ENCODE assay signal across 1 cellular context in the genomic region with DNA sequence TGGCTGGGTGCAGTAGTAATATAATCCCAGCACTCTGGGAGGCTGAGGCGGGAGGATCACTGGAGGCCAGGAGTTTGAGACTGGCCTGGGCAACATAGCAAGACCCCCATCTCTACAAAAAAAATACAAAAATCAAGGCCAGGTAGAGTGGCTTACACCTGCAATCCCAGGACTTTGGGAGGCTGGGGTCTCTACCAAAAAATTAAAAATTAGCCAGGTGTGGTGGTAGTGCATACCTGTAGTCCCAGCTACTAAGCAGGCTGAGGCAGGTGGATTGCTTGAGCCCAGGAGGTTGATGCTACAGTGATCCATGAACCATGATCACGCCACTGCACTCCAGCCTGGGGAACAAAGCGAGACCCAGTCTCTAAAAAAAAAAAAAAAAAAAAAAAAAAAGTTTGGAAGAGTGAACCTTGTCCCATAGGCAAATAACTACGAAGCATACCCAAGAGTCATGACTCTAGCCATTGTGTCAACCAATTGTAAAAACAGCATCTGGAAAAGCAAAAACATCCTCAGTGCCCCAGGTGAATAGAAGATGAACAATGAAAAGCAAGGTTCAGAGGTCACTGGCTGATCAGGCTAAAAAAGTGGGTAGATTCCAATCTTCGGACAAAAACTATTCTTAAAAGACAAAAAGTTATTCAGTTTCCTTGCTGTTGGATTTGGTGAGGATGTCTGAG.
TF ChIP-seq lines count a peak whose summit lies in the region.

No MANE protein-coding gene starts in this region.

TF ChIP-seq in HepG2, 621 proteins besides CTCF, POLR2A, EP300 and RAD21 (continued from another document and continues in another):
- TF ChIP-seq, protein P1, sequence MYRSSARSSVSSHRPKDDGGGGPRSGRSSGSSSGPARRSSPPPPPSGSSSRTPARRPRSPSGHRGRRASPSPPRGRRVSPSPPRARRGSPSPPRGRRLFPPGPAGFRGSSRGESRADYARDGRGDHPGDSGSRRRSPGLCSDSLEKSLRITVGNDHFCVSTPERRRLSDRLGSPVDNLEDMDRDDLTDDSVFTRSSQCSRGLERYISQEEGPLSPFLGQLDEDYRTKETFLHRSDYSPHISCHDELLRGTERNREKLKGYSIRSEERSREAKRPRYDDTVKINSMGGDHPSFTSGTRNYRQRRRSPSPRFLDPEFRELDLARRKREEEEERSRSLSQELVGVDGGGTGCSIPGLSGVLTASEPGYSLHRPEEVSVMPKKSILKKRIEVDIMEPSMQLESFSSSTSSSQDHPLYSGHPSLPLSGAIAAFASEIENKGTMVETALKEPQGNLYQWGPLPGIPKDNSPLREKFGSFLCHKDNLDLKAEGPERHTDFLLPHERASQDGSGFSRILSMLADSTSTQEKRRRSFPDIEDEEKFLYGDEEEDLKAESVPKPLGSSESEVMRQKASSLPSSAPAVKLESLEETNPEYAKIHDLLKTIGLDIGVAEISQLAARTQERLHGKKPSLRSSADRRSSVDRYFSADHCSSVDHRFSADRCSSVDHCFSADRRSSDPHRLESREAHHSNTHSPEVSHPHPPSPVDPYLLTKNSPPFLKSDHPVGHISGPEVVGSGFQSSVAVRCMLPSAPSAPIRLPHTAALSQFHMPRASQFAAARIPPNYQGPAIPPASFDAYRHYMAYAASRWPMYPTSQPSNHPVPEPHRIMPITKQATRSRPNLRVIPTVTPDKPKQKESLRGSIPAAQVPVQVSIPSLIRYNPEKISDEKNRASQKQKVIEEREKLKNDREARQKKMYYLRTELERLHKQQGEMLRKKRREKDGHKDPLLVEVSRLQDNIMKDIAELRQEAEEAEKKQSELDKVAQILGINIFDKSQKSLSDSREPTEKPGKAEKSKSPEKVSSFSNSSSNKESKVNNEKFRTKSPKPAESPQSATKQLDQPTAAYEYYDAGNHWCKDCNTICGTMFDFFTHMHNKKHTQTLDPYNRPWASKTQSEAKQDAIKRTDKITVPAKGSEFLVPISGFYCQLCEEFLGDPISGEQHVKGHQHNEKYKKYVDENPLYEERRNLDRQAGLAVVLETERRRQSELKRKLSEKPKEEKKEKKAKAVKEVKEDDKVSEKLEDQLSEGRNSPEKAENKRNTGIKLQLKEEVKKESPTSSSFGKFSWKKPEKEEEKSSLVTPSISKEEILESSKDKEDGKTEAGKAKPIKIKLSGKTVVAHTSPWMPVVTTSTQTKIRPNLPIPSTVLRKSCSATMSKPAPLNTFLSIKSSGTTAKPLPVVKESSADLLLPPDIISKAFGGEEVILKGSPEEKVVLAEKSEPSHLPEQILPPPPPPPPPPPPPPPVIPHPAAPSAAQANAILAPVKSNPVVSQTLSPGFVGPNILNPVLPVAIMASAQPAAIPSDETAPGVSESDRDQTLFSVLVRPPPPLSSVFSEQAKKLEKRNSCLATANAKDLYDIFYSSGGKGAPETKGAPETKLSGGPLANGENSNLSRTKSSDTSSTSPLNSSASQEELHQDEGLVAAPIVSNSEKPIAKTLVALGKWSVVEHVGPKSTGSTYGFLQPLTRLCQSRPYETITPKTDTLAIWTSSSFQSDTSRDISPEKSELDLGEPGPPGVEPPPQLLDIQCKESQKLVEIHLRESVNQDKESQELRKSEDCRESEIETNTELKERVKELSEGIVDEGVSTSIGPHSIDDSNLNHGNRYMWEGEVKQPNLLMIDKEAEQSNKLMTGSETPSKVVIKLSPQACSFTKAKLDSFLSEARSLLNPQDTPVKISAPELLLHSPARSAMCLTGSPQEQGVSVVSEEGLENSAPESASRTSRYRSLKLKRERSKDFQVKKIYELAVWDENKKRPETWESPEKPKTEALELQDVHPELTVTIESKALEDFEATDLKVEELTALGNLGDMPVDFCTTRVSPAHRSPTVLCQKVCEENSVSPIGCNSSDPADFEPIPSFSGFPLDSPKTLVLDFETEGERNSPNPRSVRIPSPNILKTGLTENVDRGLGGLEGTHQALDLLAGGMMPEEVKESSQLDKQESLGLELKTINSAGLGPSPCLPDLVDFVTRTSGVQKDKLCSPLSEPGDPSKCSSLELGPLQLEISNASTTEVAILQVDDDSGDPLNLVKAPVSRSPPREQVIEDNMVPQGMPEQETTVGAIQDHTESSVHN (CRISPR knock-in tag; IDR thresholded peaks at IDR 0.05), result no peak
- TF ChIP-seq GATAD2A (CRISPR knock-in tag; IDR thresholded peaks at IDR 0.05), result peak; percentile 94
- no peak for TF ChIP-seq ZNF562 (CRISPR knock-in tag; IDR thresholded peaks at IDR 0.05; ENCODE audit: borderline replicate concordance)
- TF ChIP-seq MED1 (CRISPR knock-in tag; IDR thresholded peaks at IDR 0.05), result peak; percentile 98
- no peak for TF ChIP-seq NR1H2 (CRISPR knock-in tag; IDR thresholded peaks at IDR 0.05; ENCODE audit: borderline replicate concordance, low read depth)
- TF ChIP-seq KAT8 (CRISPR knock-in tag; IDR thresholded peaks at IDR 0.05), result 0 out of 2 replicates have a peak, but pooled peaks have one; percentile 39
- TF ChIP-seq, protein P2, sequence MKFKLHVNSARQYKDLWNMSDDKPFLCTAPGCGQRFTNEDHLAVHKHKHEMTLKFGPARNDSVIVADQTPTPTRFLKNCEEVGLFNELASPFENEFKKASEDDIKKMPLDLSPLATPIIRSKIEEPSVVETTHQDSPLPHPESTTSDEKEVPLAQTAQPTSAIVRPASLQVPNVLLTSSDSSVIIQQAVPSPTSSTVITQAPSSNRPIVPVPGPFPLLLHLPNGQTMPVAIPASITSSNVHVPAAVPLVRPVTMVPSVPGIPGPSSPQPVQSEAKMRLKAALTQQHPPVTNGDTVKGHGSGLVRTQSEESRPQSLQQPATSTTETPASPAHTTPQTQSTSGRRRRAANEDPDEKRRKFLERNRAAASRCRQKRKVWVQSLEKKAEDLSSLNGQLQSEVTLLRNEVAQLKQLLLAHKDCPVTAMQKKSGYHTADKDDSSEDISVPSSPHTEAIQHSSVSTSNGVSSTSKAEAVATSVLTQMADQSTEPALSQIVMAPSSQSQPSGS (CRISPR knock-in tag; IDR thresholded peaks at IDR 0.05), result peak; percentile 70; the same call in 1 of the 2 replicates
- TF ChIP-seq ZNF317 (CRISPR knock-in tag; IDR thresholded peaks at IDR 0.05), result no peak
- TF ChIP-seq NCOR1 (IDR thresholded peaks at IDR 0.05; ENCODE audit: borderline replicate concordance, low read length), result no peak; the same call in none of the 2 replicates
- TF ChIP-seq, protein P3, sequence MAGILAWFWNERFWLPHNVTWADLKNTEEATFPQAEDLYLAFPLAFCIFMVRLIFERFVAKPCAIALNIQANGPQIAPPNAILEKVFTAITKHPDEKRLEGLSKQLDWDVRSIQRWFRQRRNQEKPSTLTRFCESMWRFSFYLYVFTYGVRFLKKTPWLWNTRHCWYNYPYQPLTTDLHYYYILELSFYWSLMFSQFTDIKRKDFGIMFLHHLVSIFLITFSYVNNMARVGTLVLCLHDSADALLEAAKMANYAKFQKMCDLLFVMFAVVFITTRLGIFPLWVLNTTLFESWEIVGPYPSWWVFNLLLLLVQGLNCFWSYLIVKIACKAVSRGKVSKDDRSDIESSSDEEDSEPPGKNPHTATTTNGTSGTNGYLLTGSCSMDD (CRISPR knock-in tag; IDR thresholded peaks at IDR 0.05), result no peak
- TF ChIP-seq, protein P4, sequence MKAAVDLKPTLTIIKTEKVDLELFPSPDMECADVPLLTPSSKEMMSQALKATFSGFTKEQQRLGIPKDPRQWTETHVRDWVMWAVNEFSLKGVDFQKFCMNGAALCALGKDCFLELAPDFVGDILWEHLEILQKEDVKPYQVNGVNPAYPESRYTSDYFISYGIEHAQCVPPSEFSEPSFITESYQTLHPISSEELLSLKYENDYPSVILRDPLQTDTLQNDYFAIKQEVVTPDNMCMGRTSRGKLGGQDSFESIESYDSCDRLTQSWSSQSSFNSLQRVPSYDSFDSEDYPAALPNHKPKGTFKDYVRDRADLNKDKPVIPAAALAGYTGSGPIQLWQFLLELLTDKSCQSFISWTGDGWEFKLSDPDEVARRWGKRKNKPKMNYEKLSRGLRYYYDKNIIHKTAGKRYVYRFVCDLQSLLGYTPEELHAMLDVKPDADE (CRISPR knock-in tag; IDR thresholded peaks at IDR 0.05), result no peak
- TF ChIP-seq RELA (CRISPR knock-in tag; IDR thresholded peaks at IDR 0.05), result no peak
- TF ChIP-seq HNRNPL (IDR thresholded peaks at IDR 0.05; ENCODE audit: low read depth, low read length), result no peak
- TF ChIP-seq, protein P5, sequence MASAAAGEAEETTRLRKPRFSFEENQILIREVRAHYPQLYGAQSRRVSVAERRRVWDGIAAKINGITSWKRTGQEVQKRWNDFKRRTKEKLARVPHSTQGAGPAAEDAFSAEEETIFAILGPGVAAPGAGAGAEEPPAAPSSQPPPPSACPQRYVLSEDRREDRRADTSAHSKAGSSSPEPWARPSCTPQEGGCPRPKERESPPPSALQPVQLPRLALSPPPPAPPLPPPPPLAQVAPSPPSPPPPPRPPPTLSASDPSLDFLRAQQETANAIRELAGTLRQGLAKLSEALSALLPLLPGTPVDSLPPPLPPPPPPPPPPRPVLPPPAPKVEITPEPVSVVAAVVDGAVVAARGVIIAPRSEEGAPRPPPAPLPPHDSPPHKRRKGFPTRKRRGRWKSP (CRISPR knock-in tag; IDR thresholded peaks at IDR 0.05), result no peak
- TF ChIP-seq BHLHE40 (IDR thresholded peaks at IDR 0.05; ENCODE audit: low read length), result peak; percentile 41; the same call in 1 of the 2 replicates
- peak; percentile 25 for TF ChIP-seq RBFOX2 (IDR thresholded peaks at IDR 0.05; ENCODE audit: low read depth, low read length)
- TF ChIP-seq ADNP (CRISPR knock-in tag; IDR thresholded peaks at IDR 0.05), result peak; percentile 91
- TF ChIP-seq MED8 (CRISPR knock-in tag; IDR thresholded peaks at IDR 0.05; ENCODE audit: insufficient replicate concordance), result no peak
- TF ChIP-seq ZC3H4 (CRISPR knock-in tag; IDR thresholded peaks at IDR 0.05; ENCODE audit: borderline replicate concordance), result no peak
- TF ChIP-seq, protein P6, sequence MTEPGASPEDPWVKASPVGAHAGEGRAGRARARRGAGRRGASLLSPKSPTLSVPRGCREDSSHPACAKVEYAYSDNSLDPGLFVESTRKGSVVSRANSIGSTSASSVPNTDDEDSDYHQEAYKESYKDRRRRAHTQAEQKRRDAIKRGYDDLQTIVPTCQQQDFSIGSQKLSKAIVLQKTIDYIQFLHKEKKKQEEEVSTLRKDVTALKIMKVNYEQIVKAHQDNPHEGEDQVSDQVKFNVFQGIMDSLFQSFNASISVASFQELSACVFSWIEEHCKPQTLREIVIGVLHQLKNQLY (CRISPR knock-in tag; IDR thresholded peaks at IDR 0.05), result peak; percentile 96
- TF ChIP-seq, protein P7, sequence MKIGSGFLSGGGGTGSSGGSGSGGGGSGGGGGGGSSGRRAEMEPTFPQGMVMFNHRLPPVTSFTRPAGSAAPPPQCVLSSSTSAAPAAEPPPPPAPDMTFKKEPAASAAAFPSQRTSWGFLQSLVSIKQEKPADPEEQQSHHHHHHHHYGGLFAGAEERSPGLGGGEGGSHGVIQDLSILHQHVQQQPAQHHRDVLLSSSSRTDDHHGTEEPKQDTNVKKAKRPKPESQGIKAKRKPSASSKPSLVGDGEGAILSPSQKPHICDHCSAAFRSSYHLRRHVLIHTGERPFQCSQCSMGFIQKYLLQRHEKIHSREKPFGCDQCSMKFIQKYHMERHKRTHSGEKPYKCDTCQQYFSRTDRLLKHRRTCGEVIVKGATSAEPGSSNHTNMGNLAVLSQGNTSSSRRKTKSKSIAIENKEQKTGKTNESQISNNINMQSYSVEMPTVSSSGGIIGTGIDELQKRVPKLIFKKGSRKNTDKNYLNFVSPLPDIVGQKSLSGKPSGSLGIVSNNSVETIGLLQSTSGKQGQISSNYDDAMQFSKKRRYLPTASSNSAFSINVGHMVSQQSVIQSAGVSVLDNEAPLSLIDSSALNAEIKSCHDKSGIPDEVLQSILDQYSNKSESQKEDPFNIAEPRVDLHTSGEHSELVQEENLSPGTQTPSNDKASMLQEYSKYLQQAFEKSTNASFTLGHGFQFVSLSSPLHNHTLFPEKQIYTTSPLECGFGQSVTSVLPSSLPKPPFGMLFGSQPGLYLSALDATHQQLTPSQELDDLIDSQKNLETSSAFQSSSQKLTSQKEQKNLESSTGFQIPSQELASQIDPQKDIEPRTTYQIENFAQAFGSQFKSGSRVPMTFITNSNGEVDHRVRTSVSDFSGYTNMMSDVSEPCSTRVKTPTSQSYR (CRISPR knock-in tag; IDR thresholded peaks at IDR 0.05; ENCODE audit: borderline replicate concordance), result peak; percentile 29; the same call in 1 of the 2 replicates
- TF ChIP-seq ZKSCAN5 (CRISPR knock-in tag; IDR thresholded peaks at IDR 0.05), result no peak
- TF ChIP-seq, protein P8, sequence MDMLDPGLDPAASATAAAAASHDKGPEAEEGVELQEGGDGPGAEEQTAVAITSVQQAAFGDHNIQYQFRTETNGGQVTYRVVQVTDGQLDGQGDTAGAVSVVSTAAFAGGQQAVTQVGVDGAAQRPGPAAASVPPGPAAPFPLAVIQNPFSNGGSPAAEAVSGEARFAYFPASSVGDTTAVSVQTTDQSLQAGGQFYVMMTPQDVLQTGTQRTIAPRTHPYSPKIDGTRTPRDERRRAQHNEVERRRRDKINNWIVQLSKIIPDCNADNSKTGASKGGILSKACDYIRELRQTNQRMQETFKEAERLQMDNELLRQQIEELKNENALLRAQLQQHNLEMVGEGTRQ (IDR thresholded peaks at IDR 0.05; ENCODE audit: low read depth, low read length), result no peak
- TF ChIP-seq, protein P8 (CRISPR knock-in tag; IDR thresholded peaks at IDR 0.05; ENCODE audit: borderline replicate concordance), result no peak
- no peak for TF ChIP-seq ZNF775 (CRISPR knock-in tag; IDR thresholded peaks at IDR 0.05; ENCODE audit: borderline replicate concordance)
- no peak for TF ChIP-seq ARNTL (CRISPR knock-in tag; IDR thresholded peaks at IDR 0.05)
- TF ChIP-seq, protein P9, sequence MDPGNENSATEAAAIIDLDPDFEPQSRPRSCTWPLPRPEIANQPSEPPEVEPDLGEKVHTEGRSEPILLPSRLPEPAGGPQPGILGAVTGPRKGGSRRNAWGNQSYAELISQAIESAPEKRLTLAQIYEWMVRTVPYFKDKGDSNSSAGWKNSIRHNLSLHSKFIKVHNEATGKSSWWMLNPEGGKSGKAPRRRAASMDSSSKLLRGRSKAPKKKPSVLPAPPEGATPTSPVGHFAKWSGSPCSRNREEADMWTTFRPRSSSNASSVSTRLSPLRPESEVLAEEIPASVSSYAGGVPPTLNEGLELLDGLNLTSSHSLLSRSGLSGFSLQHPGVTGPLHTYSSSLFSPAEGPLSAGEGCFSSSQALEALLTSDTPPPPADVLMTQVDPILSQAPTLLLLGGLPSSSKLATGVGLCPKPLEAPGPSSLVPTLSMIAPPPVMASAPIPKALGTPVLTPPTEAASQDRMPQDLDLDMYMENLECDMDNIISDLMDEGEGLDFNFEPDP (CRISPR knock-in tag; conservative IDR thresholded peaks at IDR 0.05), result no peak
- no peak for TF ChIP-seq RNF2 (conservative IDR thresholded peaks at IDR 0.05; ENCODE audit: low read depth)
- TF ChIP-seq MXD4 (CRISPR knock-in tag; IDR thresholded peaks at IDR 0.05), result no peak
- no peak for TF ChIP-seq IKZF4 (CRISPR knock-in tag; IDR thresholded peaks at IDR 0.05; ENCODE audit: borderline replicate concordance, low read depth, not compliant biosample characterization)
- no peak for TF ChIP-seq NFIB (CRISPR knock-in tag; IDR thresholded peaks at IDR 0.05; ENCODE audit: borderline replicate concordance)
- no peak for TF ChIP-seq ZNF331 (CRISPR knock-in tag; IDR thresholded peaks at IDR 0.05)
